ENCODE assay signal across 33 cellular contexts in genomic region chr2:68989035-68989434, GRCh38. TPM values are rescaled to one million over a fixed set of nuclear protein-coding genes. Genes with fewer than 3 reads are reported as not detected.
"Had no signal": no experiment of that assay in that cellular context is flagged by ENCODE, and none has a peak within 500 bp of the region (broad histone marks: within the 10 kb centered on the region; RNA-seq: fewer than 3 reads in every experiment).

No MANE protein-coding gene starts in this region.

- H3K4me1 ChIP-seq: left lung, pancreas, prostate gland, sigmoid colon, spleen, suprapubic skin, tibial artery, upper lobe of right lung had no signal

- H3K27me3 ChIP-seq: left lung, pancreas, sigmoid colon, spleen, suprapubic skin, tibial artery, upper lobe of right lung had no signal

- H3K27ac ChIP-seq: left lung, pancreas, prostate gland, sigmoid colon, spleen, suprapubic skin, thoracic aorta, tibial artery, upper lobe of right lung had no signal

- H3K9me3 Mint-ChIP-seq: memory B cell; naive thymus-derived CD8-positive, alpha-beta T cell; nephron; neural crest cell; stimulated activated effector memory CD8-positive, alpha-beta T cell treated with anti-CD3 and anti-CD28 coated beads, Interleukin-12 subunit alpha, Interleukin-12 subunit beta, amount 100 ng/mL, for 72 hours; stimulated activated naive CD8-positive, alpha-beta T cell treated with anti-CD3 and anti-CD28 coated beads, Interleukin-15, Interleukin-2, amounts not matched to agents 100 ng/mL and 50 ng/mL, for 24 hours had no signal

- ATAC-seq: left cardiac atrium; left lung; naive thymus-derived CD8-positive, alpha-beta T cell; pancreas; right cardiac atrium; stimulated activated effector memory CD8-positive, alpha-beta T cell treated with anti-CD3 and anti-CD28 coated beads, Interleukin-12 subunit alpha, Interleukin-12 subunit beta, amount 100 ng/mL, for 72 hours; upper lobe of right lung had no signal

- FAIRE-seq: keratinocyte, small intestine, urothelium cell line had no signal

- H3K9me3 ChIP-seq: left lung, pancreas, prostate gland, sigmoid colon, spleen, suprapubic skin, thoracic aorta, tibial artery, upper lobe of right lung had no signal

- H3K27ac Mint-ChIP-seq: memory B cell; naive thymus-derived CD8-positive, alpha-beta T cell; nephron; stimulated activated effector memory CD8-positive, alpha-beta T cell treated with anti-CD3 and anti-CD28 coated beads, Interleukin-12 subunit alpha, Interleukin-12 subunit beta, amount 100 ng/mL, for 72 hours; stimulated activated naive CD8-positive, alpha-beta T cell treated with anti-CD3 and anti-CD28 coated beads, Interleukin-15, Interleukin-2, amounts not matched to agents 100 ng/mL and 50 ng/mL, for 24 hours had no signal

- H3K36me3 Mint-ChIP-seq: memory B cell; naive thymus-derived CD8-positive, alpha-beta T cell; stimulated activated effector memory CD8-positive, alpha-beta T cell treated with anti-CD3 and anti-CD28 coated beads, Interleukin-12 subunit alpha, Interleukin-12 subunit beta, amount 100 ng/mL, for 72 hours had no signal

- DNase-seq: hippocampal formation; kidney glomerular epithelial cell; left cardiac atrium; left lung; naive thymus-derived CD8-positive, alpha-beta T cell; nucleus accumbens; pancreas; posterior cingulate gyrus; retina; right cardiac atrium; sigmoid colon; small intestine; spleen; stimulated activated CD4-positive, alpha-beta T cell treated with anti-CD3 and anti-CD28 coated beads, Interleukin-4, amount 100 ng/mL, for 24 hours; stimulated activated naive CD4-positive, alpha-beta T cell; tibial artery; trophoblast cell; upper lobe of right lung had no signal

- H3K36me3 ChIP-seq: left lung, pancreas, prostate gland, sigmoid colon, spleen, suprapubic skin, thoracic aorta, tibial artery, upper lobe of right lung had no signal

- H3K4me3 Mint-ChIP-seq: memory B cell; nephron; neural crest cell; stimulated activated effector memory CD8-positive, alpha-beta T cell treated with anti-CD3 and anti-CD28 coated beads, Interleukin-12 subunit alpha, Interleukin-12 subunit beta, amount 100 ng/mL, for 72 hours; stimulated activated naive CD8-positive, alpha-beta T cell treated with anti-CD3 and anti-CD28 coated beads, Interleukin-15, Interleukin-2, amounts not matched to agents 100 ng/mL and 50 ng/mL, for 24 hours had no signal

- H3K4me3 ChIP-seq: left lung, pancreas, prostate gland, sigmoid colon, spleen, suprapubic skin, thoracic aorta, tibial artery, upper lobe of right lung had no signal

- H3K4me1 Mint-ChIP-seq: memory B cell; nephron; stimulated activated effector memory CD8-positive, alpha-beta T cell treated with anti-CD3 and anti-CD28 coated beads, Interleukin-12 subunit alpha, Interleukin-12 subunit beta, amount 100 ng/mL, for 72 hours had no signal

RNA-seq across cellular contexts. Expression of gene GKN1, which starts 14.6 kb away (rescaled TPM):
- total RNA-seq: left cardiac atrium; left lung; lower leg skin; lung microvascular endothelial cell; mucosa of gallbladder; naive thymus-derived CD8-positive, alpha-beta T cell; neural crest cell; osteoblast; prostate gland; right cardiac atrium; sigmoid colon; spleen; subcutaneous adipose tissue; suprapubic skin; upper lobe of right lung had no signal
- polyA plus RNA-seq: naive thymus-derived CD8-positive, alpha-beta T cell; right cardiac atrium had no signal

RNA-seq across cellular contexts. Expression of gene GKN2, which starts 36.3 kb away (rescaled TPM):
- total RNA-seq: left cardiac atrium; lower leg skin; lung microvascular endothelial cell; mucosa of gallbladder; naive thymus-derived CD8-positive, alpha-beta T cell; neural crest cell; osteoblast; prostate gland; right cardiac atrium; sigmoid colon; spleen; subcutaneous adipose tissue; suprapubic skin had no signal
- polyA plus RNA-seq: naive thymus-derived CD8-positive, alpha-beta T cell; right cardiac atrium had no signal
